ENCODE assay signal across 26 cellular contexts in the genomic region with DNA sequence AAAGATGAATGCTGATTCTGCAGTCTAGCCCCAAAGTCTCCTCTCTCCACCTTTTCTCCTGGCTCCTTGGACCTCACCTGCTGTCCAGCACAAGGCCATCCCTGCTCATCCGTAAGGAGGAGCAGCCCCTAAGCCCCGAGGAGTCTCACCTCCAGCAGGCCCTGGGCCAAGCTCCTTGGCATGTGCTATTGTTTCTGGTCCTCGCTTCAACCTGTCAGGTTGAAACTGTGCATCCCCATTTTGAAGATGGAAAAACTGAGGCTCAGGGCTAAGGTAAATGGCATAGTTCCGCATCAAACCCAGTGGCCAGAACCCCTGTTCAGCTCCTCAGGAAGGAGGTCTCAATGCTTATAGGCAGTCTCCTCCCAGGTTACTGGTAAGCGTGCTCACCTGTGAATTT. TPM values are rescaled to one million over a fixed set of nuclear protein-coding genes. Genes with fewer than 3 reads are reported as not detected.
"Had no signal": no experiment of that assay in that cellular context is flagged by ENCODE, and none has a peak within 500 bp of the region (broad histone marks: within the 10 kb centered on the region; RNA-seq: fewer than 3 reads in every experiment).

No MANE protein-coding gene starts in this region.

- H3K9me3 ChIP-seq: esophagus squamous epithelium, lower lobe of right lung, mucosa of descending colon, neutrophil, pancreas, thoracic aorta, tibial nerve, upper lobe of left lung had no signal

- FAIRE-seq: endometrium, keratinocyte, pancreas, urothelium cell line had no signal

- ATAC-seq: effector memory CD8-positive, alpha-beta T cell; left ventricle myocardium superior; lower lobe of right lung; mucosa of descending colon; natural killer cell treated with Interleukin-12 subunit alpha and Interleukin-12 subunit beta and Interleukin-15 and Interleukin-18, amount 100 ng/mL, for 72 hours; pancreas; sciatic nerve; stimulated activated effector memory CD8-positive, alpha-beta T cell treated with anti-CD3 and anti-CD28 coated beads, Interleukin-12 subunit alpha, Interleukin-12 subunit beta, amount 100 ng/mL, for 72 hours had no signal

- H3K4me3 ChIP-seq: esophagus squamous epithelium, lower lobe of right lung, mucosa of descending colon, pancreas, thoracic aorta, tibial nerve, upper lobe of left lung had no signal

- H3K27me3 ChIP-seq: pancreas, tibial nerve, upper lobe of left lung had no signal

- DNase-seq: cortex of kidney; effector memory CD8-positive, alpha-beta T cell; erythroblast; esophagus squamous epithelium; foreskin melanocyte; hypothalamus; immature natural killer cell; left ventricle myocardium superior; lower lobe of right lung; naive B cell; stimulated activated CD4-positive, alpha-beta T cell treated with anti-CD3 and anti-CD28 coated beads, Interleukin-2, amount 100 ng/mL, for 24 hours; stimulated activated CD4-positive, alpha-beta T cell treated with anti-CD3 and anti-CD28 coated beads, Interleukin-4, amount 100 ng/mL, for 24 hours; stimulated activated naive CD4-positive, alpha-beta T cell treated with Interleukin-2 at 50 U/mL for 16 hours; substantia nigra had no signal

- H3K36me3 ChIP-seq: esophagus squamous epithelium, thoracic aorta had no signal

- H3K27ac ChIP-seq: esophagus squamous epithelium, lower lobe of right lung, neutrophil, pancreas, thoracic aorta, tibial nerve, upper lobe of left lung had no signal

- H3K4me1 ChIP-seq: lower lobe of right lung, pancreas, tibial nerve had no signal

RNA-seq across cellular contexts. Expression of gene CHDH, which starts 26.1 kb away (rescaled TPM):
- polyA plus RNA-seq: immature natural killer cell, keratinocyte had no signal

RNA-seq across cellular contexts. Expression of gene IL17RB, which starts 26.3 kb away (rescaled TPM):
- polyA plus RNA-seq: keratinocyte had no signal
